Comparison of ENCODE assay signal across 29 cellular contexts in genomic region chr3:95028688-95029087, GRCh38.
"Had no signal": no experiment of that assay in that cellular context is flagged by ENCODE, and none has a peak within 500 bp of the region (broad histone marks: within the 10 kb centered on the region; RNA-seq: fewer than 3 reads in every experiment).

No MANE protein-coding gene starts in this region.

- H3K36me3 ChIP-seq: adrenal gland, breast epithelium, MG63, SJCRH30 had no signal

- H3K9me3 ChIP-seq: body of pancreas, breast epithelium, MG63, SJCRH30 had no signal

- DNase-seq: activated CD4-positive, alpha-beta T cell treated with anti-CD3 and anti-CD28 coated beads, Interleukin-2, amount 10 ng/mL, durations not matched to agents 24 days and 14 days; activated CD4-positive, alpha-beta T cell treated with anti-CD3 and anti-CD28 coated beads, Interleukin-2, amount 50 U/mL, for 4 hours; activated CD8-positive, alpha-beta T cell treated with anti-CD3 and anti-CD28 coated beads for 36 hours; activated gamma-delta T cell treated with Interleukin-2 at 50 U/mL for 16 hours; activated naive CD4-positive, alpha-beta T cell treated with anti-CD3 and anti-CD28 coated beads for 36 hours; activated T-cell treated with anti-CD3 and anti-CD28 coated beads, Interleukin-2, amount 50 U/mL, for 24 hours; adrenal gland; body of pancreas; Kasumi-1; MG63; NCI-H1048; NCI-H1105 treated with DMSO at 0.1 percent for 48 hours; NCI-H1436; NCI-H1694; NCI-H1930; NCI-H2081 treated with DMSO at 0.1 percent for 48 hours; NCI-H226; NCI-H446 treated with DMSO at 0.1 percent for 48 hours; NCI-H524; NCI-H774; NK-92 treated with Interleukin-12 subunit alpha and Interleukin-12 subunit beta, amount 100 ng/mL, for 24 hours; SHP77 had no signal

- ATAC-seq: activated CD8-positive, alpha-beta T cell treated with anti-CD3 and anti-CD28 coated beads for 36 hours; activated naive CD4-positive, alpha-beta T cell treated with anti-CD3 and anti-CD28 coated beads, Interleukin-2, amount 50 U/mL, for 72 hours; body of pancreas; Panc1 had no signal

- FAIRE-seq: astrocyte, TTC549 had no signal

- H3K4me3 ChIP-seq: adrenal gland, body of pancreas, breast epithelium, MG63, SJCRH30, SK-N-MC had no signal

- H3K4me1 ChIP-seq: adrenal gland, body of pancreas, breast epithelium, SJCRH30 had no signal

- H3K27me3 ChIP-seq: adrenal gland, body of pancreas, breast epithelium, MG63, SJCRH30 had no signal

- H3K27ac ChIP-seq: adrenal gland, body of pancreas, breast epithelium, SJCRH30, SK-N-MC had no signal
